9 cellular contexts compared by ENCODE assay signal in the genomic region with DNA sequence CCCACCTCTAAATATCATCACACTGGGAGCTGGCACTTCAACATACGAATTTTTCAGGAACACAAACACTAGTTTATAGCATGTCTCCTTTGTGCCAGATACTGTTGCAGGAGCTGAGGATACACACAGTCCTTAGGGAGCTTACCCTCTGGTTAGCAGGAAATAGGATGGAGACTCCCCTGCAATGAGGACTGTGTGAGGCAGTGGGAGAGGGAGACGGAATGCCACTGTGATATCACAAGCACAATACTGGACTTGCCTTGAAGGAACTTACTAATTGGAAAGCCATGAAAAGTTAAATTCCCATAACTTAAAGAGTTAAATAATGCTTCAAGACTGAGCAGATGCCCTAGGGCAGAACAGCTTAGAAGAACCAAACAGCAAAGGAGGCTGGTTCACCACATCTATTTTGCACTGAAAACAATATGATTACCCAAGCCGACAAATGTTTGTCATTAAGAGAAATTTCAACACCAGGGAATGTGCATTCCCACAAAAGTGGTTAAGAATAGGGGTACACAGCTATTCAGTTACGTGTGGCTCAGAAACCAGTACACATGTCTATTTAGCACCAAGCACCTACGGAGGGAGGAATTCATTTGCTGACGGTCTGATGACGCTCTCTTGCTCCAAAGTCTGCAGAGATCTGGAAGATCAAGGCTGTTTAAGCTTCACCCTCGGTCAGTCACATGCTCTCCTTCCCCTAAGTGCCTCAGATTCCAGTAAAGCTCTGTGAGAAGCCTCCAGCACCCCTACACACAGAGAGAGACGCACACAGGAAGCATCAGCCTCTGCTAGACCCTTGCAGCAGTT. TPM values are rescaled to one million over a fixed set of nuclear protein-coding genes. Genes with fewer than 3 reads are reported as not detected.
DNase-seq lines count a peak whose midpoint lies in the region; ATAC-seq, FAIRE-seq and TF ChIP-seq lines count a peak whose summit lies in the region.
"Had no signal": no experiment of that assay in that cellular context is flagged by ENCODE, and none has a peak within 500 bp of the region (broad histone marks: within the 10 kb centered on the region; RNA-seq: fewer than 3 reads in every experiment).

No MANE protein-coding gene starts in this region.

- H3K18ac ChIP-seq in H1 (ENCODE audit: extremely low read depth, low read length): no peak overlapping the region

- H3K79me2 ChIP-seq in OCI-LY1 (ENCODE audit: insufficient read depth, low read length) (peaks cover 66% of the 10 kb centered on the region), H1 (ENCODE audit: control insufficient read depth in 1 of 2, insufficient read depth in 2 of 2, low read length in 2 of 2) (peaks cover 3 to 35% of the 10 kb centered on the region in 2 experiments; a peak in 3 of 4 replicates)

- H2BK20ac ChIP-seq in H1 (ENCODE audit: low read length): no peak overlapping the region

- no peak overlapping the region for H4K8ac ChIP-seq in H1 (ENCODE audit: extremely low read depth, insufficient read depth, low read length)

- H2AK5ac ChIP-seq in H1 (ENCODE audit: low read depth, low read length): no peak overlapping the region

- no peak overlapping the region for H2BK120ac ChIP-seq in H1 (replicated peaks; ENCODE audit: low read depth, low read length)

- no peak overlapping the region for H3K23ac ChIP-seq in H1 (ENCODE audit: insufficient read length)

- H3K4me1 ChIP-seq in OCI-LY1 (ENCODE audit: insufficient read depth, low read length, severe bottlenecking) (peaks cover 76% of the 10 kb centered on the region), H1 (replicated peaks in 1 of 4; ENCODE audit: control insufficient read depth in 3 of 4, insufficient read depth in 4 of 4, low read length in 3 of 4) (peaks cover 10 to 24% (median 18%) of the 10 kb centered on the region in 4 experiments)

- H3K23me2 ChIP-seq in H1 (ENCODE audit: low read depth, low read length): peaks cover 6% of the 10 kb centered on the region

- H3K4me3 Mint-ChIP-seq in natural killer cell: no peak overlapping the region

- H3K36me3 ChIP-seq in OCI-LY1 (ENCODE audit: insufficient read depth, low read length): peaks cover 6% of the 10 kb centered on the region; the same call in 1 of the 2 replicates
- H3K36me3 ChIP-seq in H1 (ENCODE audit: control insufficient read depth in 2 of 4, insufficient read depth in 4 of 4, low read length in 3 of 4): no peaks in the 10 kb centered on the region

- no peak for TF ChIP-seq RAD21 in H1 (IDR thresholded peaks at IDR 0.05 in 1 of 2, conservative IDR thresholded peaks at IDR 0.05 in 1 of 2; ENCODE audit: low read depth in 2 of 2, low read length in 2 of 2)

- no peak for FAIRE-seq in H1 (lab: Jason Lieb, UNC)
- FAIRE-seq: GM18507 had no signal

- no peak overlapping the region for H3K56ac ChIP-seq in H1 (replicated peaks; ENCODE audit: insufficient read length, low read depth, low read length)

- TF ChIP-seq CTCF in OCI-LY1 (IDR thresholded peaks at IDR 0.05; ENCODE audit: low read length): no peak
- TF ChIP-seq CTCF in H1 (IDR thresholded peaks at IDR 0.05; ENCODE audit: control extremely low read depth in 1 of 3, insufficient read depth in 1 of 3, low read depth in 1 of 3, low read length in 3 of 3): no peak
- no peak for TF ChIP-seq CTCF in natural killer cell (IDR thresholded peaks at IDR 0.05)

- H3K79me1 ChIP-seq in H1 (ENCODE audit: low read depth, low read length): peaks cover 8% of the 10 kb centered on the region

- peaks cover 31 to 39% of the 10 kb centered on the region in 2 donors for H3K4me1 Mint-ChIP-seq in natural killer cell

- no peaks in the 10 kb centered on the region for H3K9me3 Mint-ChIP-seq in natural killer cell

- no peaks in the 10 kb centered on the region for H3F3A ChIP-seq in OCI-LY1 (ENCODE audit: insufficient read depth, low read length)

- TF ChIP-seq POLR2A in H1 (IDR thresholded peaks at IDR 0.05; ENCODE audit: control extremely low read depth in 1 of 2, low read depth in 2 of 2, low read length in 2 of 2): no peak

- TF ChIP-seq EP300 in H1 (IDR thresholded peaks at IDR 0.05; ENCODE audit: borderline replicate concordance in 1 of 2, low read depth in 2 of 2, low read length in 2 of 2): no peak

- POLR2A ChIA-PET in H1 (lab: Charles Lee; ENCODE audit: partially characterized antibody): interaction anchor here (0.9 to 1.5 kb wide), 2 partner anchors 10 to 11 kb away, joined by 3 to 4 read pairs; no protein-coding TSS in a partner anchor

- H3K4me2 ChIP-seq in OCI-LY1 (ENCODE audit: low read length) (peak overlapping the region; percentile 51), H1 (ENCODE audit: insufficient read depth in 1 of 2, low read depth in 2 of 2, low read length in 2 of 2) (peak overlapping the region; percentile 13 to 21; a peak in 2 of 4 replicates)

- no peaks in the 10 kb centered on the region for H3K27me3 Mint-ChIP-seq in natural killer cell (ENCODE audit: low read depth in 2 of 2)

- no peak overlapping the region for H2BK5ac ChIP-seq in H1 (ENCODE audit: low read depth, low read length)

- peak overlapping the region; percentile 11 to 67 for H3K27ac Mint-ChIP-seq in natural killer cell

- DNase-seq in AML-193 (lab: John Stamatoyannopoulos, UW) (peak; percentile 31 to 53), H1 (ENCODE audit: low read depth in 1 of 2, low spot score in 2 of 2) (no peak), natural killer cell (no peak)
- DNase-seq in stimulated activated CD4-positive, alpha-beta T cell treated with anti-CD3 and anti-CD28 coated beads, Interleukin-15, amount 100 ng/mL, for 24 hours: no peak
- DNase-seq in effector CD4-positive, alpha-beta T cell: no peak

- H3K27me3 ChIP-seq in OCI-LY1 (ENCODE audit: insufficient read depth, low read length): no peaks in the 10 kb centered on the region
- H3K27me3 ChIP-seq in H1 (replicated peaks in 1 of 4; ENCODE audit: control insufficient read depth in 3 of 4, extremely low read depth in 1 of 4, insufficient read depth in 3 of 4, low read length in 3 of 4): no peaks in the 10 kb centered on the region

- no peaks in the 10 kb centered on the region for H3K36me3 Mint-ChIP-seq in natural killer cell

- ATAC-seq in natural killer cell (no peak), HG02973 (IDR thresholded peaks at IDR 0.05; ENCODE audit: unreplicated experiment) (no peak), GM21367 (IDR thresholded peaks at IDR 0.05; ENCODE audit: unreplicated experiment) (no peak)

- no peak overlapping the region for H4K5ac ChIP-seq in H1 (ENCODE audit: insufficient read length, low read depth, low read length)

- 80% methylated on average over 9 of the region's 9 CpGs; no CpG with 5 or more reads in 1 of the 2 experiments for WGBS in H1 (ENCODE audit: extremely low coverage in 1 of 2, insufficient coverage in 1 of 2, insufficient read length in 1 of 2, insufficient replicate concordance in 2 of 2, low coverage in 1 of 2, low lambda C conversion rate in 2 of 2, missing lambda C conversion rate in 1 of 2), 2 experiments

- H3K14ac ChIP-seq in H1 (ENCODE audit: insufficient read length): no peak overlapping the region

- H4K20me1 ChIP-seq in OCI-LY1 (ENCODE audit: insufficient read depth, low read length) (no peaks in the 10 kb centered on the region), H1 (replicated peaks in 1 of 2; ENCODE audit: control insufficient read depth in 1 of 2, insufficient read depth in 2 of 2, low read length in 2 of 2) (peaks cover 0 to 7% of the 10 kb centered on the region in 2 experiments)

- H2BK15ac ChIP-seq in H1 (ENCODE audit: low read length): no peak overlapping the region

- H3K4me3 ChIP-seq in OCI-LY1 (ENCODE audit: low read depth, low read length, poor library complexity, severe bottlenecking): peak overlapping the region; percentile 8
- H3K4me3 ChIP-seq in H1 (ENCODE audit: extremely low read depth in 1 of 4, insufficient read depth in 2 of 4, low read depth in 3 of 4, low read length in 4 of 4): no peak overlapping the region

- H3K4ac ChIP-seq in H1 (replicated peaks; ENCODE audit: insufficient read length, low read depth, low read length): no peak overlapping the region

- H2AFZ ChIP-seq in OCI-LY1 (ENCODE audit: low read length): no peak overlapping the region
- no peak overlapping the region for H2AFZ ChIP-seq in H1 (ENCODE audit: low read length)

- H3K27ac ChIP-seq in OCI-LY1 (ENCODE audit: low read depth, low read length, poor library complexity, severe bottlenecking) (peak overlapping the region; percentile 40), H1 (ENCODE audit: low read depth, low read length) (no peak overlapping the region)

- intact Hi-C loops in natural killer cell (cut with micrococcal nuclease): no loop called here

- CTCF ChIA-PET in H1 (lab: Charles Lee; ENCODE audit: partially characterized antibody): interaction anchor here (0.6 to 3.5 kb wide), 13 partner anchors 10 to 236 kb away, joined by 3 to 16 read pairs (median 4); no protein-coding TSS in a partner anchor

- H3K9me3 ChIP-seq in OCI-LY1 (ENCODE audit: low read length): no peaks in the 10 kb centered on the region
- no peaks in the 10 kb centered on the region for H3K9me3 ChIP-seq in H1 (ENCODE audit: insufficient read depth in 2 of 2, low read depth in 1 of 2, low read length in 1 of 2)

- H4K91ac ChIP-seq in H1 (replicated peaks; ENCODE audit: insufficient read length, low read length): no peak overlapping the region

- no peaks in the 10 kb centered on the region for H3K9me2 ChIP-seq in OCI-LY1 (ENCODE audit: low read depth, low read length)

- no peak overlapping the region for H2BK12ac ChIP-seq in H1 (ENCODE audit: low read depth, low read length)

- H3K9ac ChIP-seq in OCI-LY1 (ENCODE audit: low read length) (no peak overlapping the region; the same call in 1 of the 2 replicates), H1 (replicated peaks in 1 of 4; ENCODE audit: extremely low read depth in 1 of 4, low read depth in 3 of 4, low read length in 3 of 4) (no peak overlapping the region)

RNA-seq across cellular contexts. Expression of a gene that starts 5.2 kb away (rescaled TPM):
- 15.4 and 19.5 TPM in 2 replicates for total RNA-seq in H1 (2021; fragmentation: NEBNext Ultra II Directional; extraction: Animal tissue kit (Norgen Biotek cat#: 25700))
- 11.9 and 13.6 TPM in 2 replicates for polyA plus RNA-seq in H1 (2011; rRNA removed)
- 15.5 TPM for polyA plus RNA-seq in H1 (2011; cell fraction: cytosol; rRNA removed)
- polyA plus RNA-seq in H1 (2011; cell fraction: nucleus; rRNA removed): 31.0 TPM
- 9.7 to 12.0 TPM (median 11.3 TPM) in 4 replicates for polyA plus RNA-seq in H1 (2012, experiment 1 of 2)
- polyA plus RNA-seq in H1 (2012, experiment 2 of 2): 4.8 TPM
- polyA plus RNA-seq in H1 (2013, experiment 1 of 2): 9.2 TPM
- polyA plus RNA-seq in H1 (2013, experiment 2 of 2): 9.0 TPM
- 17.8 and 17.9 TPM in 2 replicates for polyA minus RNA-seq in H1 (2011; rRNA and poly(A)+ RNA removed)
- polyA minus RNA-seq in H1 (2011; cell fraction: cytosol; rRNA and poly(A)+ RNA removed): 10.9 TPM
- 19.8 TPM for polyA minus RNA-seq in H1 (2011; cell fraction: nucleus; rRNA and poly(A)+ RNA removed)
- 10 to 100 TPM; 54.0 to 83.5 (median 56.7) TPM for total RNA-seq in natural killer cell

RNA-seq across cellular contexts. Expression of a gene that starts 20.1 kb away (rescaled TPM):
- not detected in 2 replicates for total RNA-seq in H1 (2021; fragmentation: NEBNext Ultra II Directional; extraction: Animal tissue kit (Norgen Biotek cat#: 25700))
- polyA plus RNA-seq in H1 (2011; rRNA removed): not detected in 2 replicates
- polyA plus RNA-seq in H1 (2011; cell fraction: cytosol; rRNA removed): not detected
- polyA plus RNA-seq in H1 (2011; cell fraction: nucleus; rRNA removed): not detected
- 0.44 to 0.78 TPM (median 0.58 TPM) in 4 replicates for polyA plus RNA-seq in H1 (2012, experiment 1 of 2)
- 0.54 TPM for polyA plus RNA-seq in H1 (2012, experiment 2 of 2)
- not detected for polyA plus RNA-seq in H1 (2013, experiment 1 of 2)
- polyA plus RNA-seq in H1 (2013, experiment 2 of 2): not detected
- polyA minus RNA-seq in H1 (2011; rRNA and poly(A)+ RNA removed): not detected in 2 replicates
- polyA minus RNA-seq in H1 (2011; cell fraction: cytosol; rRNA and poly(A)+ RNA removed): not detected
- not detected for polyA minus RNA-seq in H1 (2011; cell fraction: nucleus; rRNA and poly(A)+ RNA removed)
- not detected for total RNA-seq in natural killer cell

RNA-seq across cellular contexts. Expression of a gene that starts 59.0 kb away (rescaled TPM):
- 45.8 and 46.8 TPM in 2 replicates for total RNA-seq in H1 (2021; fragmentation: NEBNext Ultra II Directional; extraction: Animal tissue kit (Norgen Biotek cat#: 25700))
- polyA plus RNA-seq in H1 (2011; rRNA removed): 41.5 and 52.0 TPM in 2 replicates
- polyA plus RNA-seq in H1 (2011; cell fraction: cytosol; rRNA removed): 37.0 TPM
- 26.3 TPM for polyA plus RNA-seq in H1 (2011; cell fraction: nucleus; rRNA removed)
- polyA plus RNA-seq in H1 (2012, experiment 1 of 2): 42.5 to 59.9 TPM (median 53.2 TPM) in 4 replicates
- 56.5 TPM for polyA plus RNA-seq in H1 (2012, experiment 2 of 2)
- 37.4 TPM for polyA plus RNA-seq in H1 (2013, experiment 1 of 2)
- polyA plus RNA-seq in H1 (2013, experiment 2 of 2): 34.3 TPM
- polyA minus RNA-seq in H1 (2011; rRNA and poly(A)+ RNA removed): 49.1 and 79.1 TPM in 2 replicates
- polyA minus RNA-seq in H1 (2011; cell fraction: cytosol; rRNA and poly(A)+ RNA removed): 16.4 TPM
- polyA minus RNA-seq in H1 (2011; cell fraction: nucleus; rRNA and poly(A)+ RNA removed): 17.0 TPM
- total RNA-seq in natural killer cell: 1 to 10 TPM in 1 of 3 donors, under 1 TPM in 2; 0.25 to 1.5 (median 0.99) TPM

Comparison
In these comparisons a context has a peak if more than half of its experiments do, and no peak if none do; other contexts are left out.
1. DNase-seq: peak in AML-193 (2 of 2); none in H1 (0 of 2), natural killer cell (single experiment), stimulated activated CD4-positive, alpha-beta T cell treated with anti-CD3 and anti-CD28 coated beads, Interleukin-15, amount 100 ng/mL, for 24 hours (single experiment) and effector CD4-positive, alpha-beta T cell (single experiment).
2. RNA of a gene that starts 59.0 kb away (total RNA-seq): 45.8 to 46.8 TPM in H1; 0.25 to 1.5 TPM in natural killer cell; every median in the first group is over 10 times any median in the second.